Comparison of ENCODE assay signal across 26 cellular contexts in genomic region chr6:44476849-44477248, GRCh38.
"Had no signal": no experiment of that assay in that cellular context is flagged by ENCODE, and none has a peak within 500 bp of the region (broad histone marks: within the 10 kb centered on the region; RNA-seq: fewer than 3 reads in every experiment).

No MANE protein-coding gene starts in this region.

- H3K27me3 ChIP-seq: ovary, right atrium auricular region, right lobe of liver, tibial nerve, upper lobe of left lung, vagina had no signal

- H3K4me3 Mint-ChIP-seq: immature natural killer cell; naive thymus-derived CD4-positive, alpha-beta T cell; nephron; neural progenitor cell; stimulated activated memory B cell treated with anti-CD40 and anti-IgM and Interleukin-4, amounts not matched to agents 10 μg/mL and 1 μg/mL and 100 μg/mL, for 72 hours; stimulated activated naive CD8-positive, alpha-beta T cell treated with anti-CD3 and anti-CD28 coated beads, Interleukin-15, amount 100 ng/mL, for 72 hours had no signal

- H3K9me3 Mint-ChIP-seq: immature natural killer cell; naive thymus-derived CD4-positive, alpha-beta T cell; nephron; neural progenitor cell; stimulated activated memory B cell treated with anti-CD40 and anti-IgM and Interleukin-4, amounts not matched to agents 10 μg/mL and 1 μg/mL and 100 μg/mL, for 72 hours; stimulated activated naive CD8-positive, alpha-beta T cell treated with anti-CD3 and anti-CD28 coated beads, Interleukin-15, amount 100 ng/mL, for 72 hours had no signal

- H3K4me3 ChIP-seq: left lung, lung, mucosa of descending colon, neural progenitor cell, ovary, right atrium auricular region, right lobe of liver, smooth muscle cell, tibial nerve, upper lobe of left lung, vagina had no signal

- ATAC-seq: left colon; left lung; mucosa of descending colon; naive thymus-derived CD4-positive, alpha-beta T cell; stimulated activated memory B cell treated with anti-CD40 and anti-IgM and Interleukin-4, amounts not matched to agents 10 μg/mL and 1 μg/mL and 100 μg/mL, for 72 hours; stimulated activated naive CD8-positive, alpha-beta T cell treated with anti-CD3 and anti-CD28 coated beads, Interleukin-15, amount 100 ng/mL, for 72 hours had no signal

- H3K4me1 ChIP-seq: right lobe of liver had no signal

- H3K36me3 ChIP-seq: left lung, neural progenitor cell, ovary, right atrium auricular region, right lobe of liver, tibial nerve, upper lobe of left lung, vagina had no signal

- DNase-seq: immature natural killer cell; kidney; left colon; left lung; midbrain; mucosa of descending colon; naive thymus-derived CD4-positive, alpha-beta T cell; ovary; right lobe of liver; stimulated activated CD4-positive, alpha-beta T cell treated with anti-CD3 and anti-CD28 coated beads, Interleukin-1b, Interleukin-23, amount 100 ng/mL, for 48 hours; stimulated activated CD4-positive, alpha-beta T cell treated with anti-CD3 and anti-CD28 coated beads, Interleukin-2, amount 100 ng/mL, for 48 hours; stimulated activated CD4-positive, alpha-beta T cell treated with anti-CD3 and anti-CD28 coated beads, Interleukin-4, amount 100 ng/mL, for 4 hours; stimulated activated CD8-positive, alpha-beta memory T cell treated with anti-CD3 and anti-CD28 coated beads, Interleukin-4, amount 100 ng/mL, for 48 hours; stimulated activated naive CD4-positive, alpha-beta T cell treated with Interleukin-2 at 50 U/mL for 16 hours; stimulated activated naive CD8-positive, alpha-beta T cell treated with anti-CD3 and anti-CD28 coated beads, Interleukin-15, amount 100 ng/mL, for 72 hours; substantia nigra had no signal

- H3K27me3 Mint-ChIP-seq: stimulated activated naive CD8-positive, alpha-beta T cell treated with anti-CD3 and anti-CD28 coated beads, Interleukin-15, amount 100 ng/mL, for 72 hours had no signal

- H3K4me2 ChIP-seq: neural progenitor cell, smooth muscle cell had no signal

- FAIRE-seq: islet of Langerhans, kidney had no signal

- H3K9ac ChIP-seq: neural progenitor cell had no signal

- H3K27ac ChIP-seq: left lung, neural progenitor cell, ovary, right atrium auricular region, right lobe of liver, upper lobe of left lung, vagina had no signal

- H3K27ac Mint-ChIP-seq: immature natural killer cell; nephron; neural progenitor cell; stimulated activated memory B cell treated with anti-CD40 and anti-IgM and Interleukin-4, amounts not matched to agents 10 μg/mL and 1 μg/mL and 100 μg/mL, for 72 hours had no signal

- H3K36me3 Mint-ChIP-seq: immature natural killer cell; naive thymus-derived CD4-positive, alpha-beta T cell; neural progenitor cell; stimulated activated memory B cell treated with anti-CD40 and anti-IgM and Interleukin-4, amounts not matched to agents 10 μg/mL and 1 μg/mL and 100 μg/mL, for 72 hours had no signal

- H3K9me3 ChIP-seq: left lung, mucosa of descending colon, ovary, right atrium auricular region, right lobe of liver, tibial nerve, upper lobe of left lung, vagina had no signal

- H3K4me1 Mint-ChIP-seq: naive thymus-derived CD4-positive, alpha-beta T cell had no signal
